Comparison of ENCODE assay signal across 19 cellular contexts in genomic region chr12:47789712-47790489, GRCh38.
"Had no signal": no experiment of that assay in that cellular context is flagged by ENCODE, and none has a peak within 500 bp of the region (broad histone marks: within the 10 kb centered on the region; RNA-seq: fewer than 3 reads in every experiment).

No MANE protein-coding gene starts in this region.

- H3K27ac Mint-ChIP-seq: activated T-helper 2 cell treated with anti-CD3 and anti-CD28 coated beads, Interferon-gamma antibody, Interleukin-2, Interleukin-4, amounts not matched to agents 10 μg/mL and 5 μg/mL and 100 μg/mL, durations not matched to agents 14 hours and 24 hours and 36 hours; WTC11 had no signal

- DNase-seq: activated CD8-positive, alpha-beta memory T cell treated with anti-CD3 and anti-CD28 coated beads, Interleukin-2, amount 10 ng/mL, durations not matched to agents 7 days and 5 days; activated naive CD4-positive, alpha-beta T cell treated with anti-CD3 and anti-CD28 coated beads, Interleukin-2, amount 10 ng/mL, durations not matched to agents 7 days and 5 days; adrenal gland; brain microvascular endothelial cell; central memory CD4-positive, alpha-beta T cell; foreskin fibroblast; naive thymus-derived CD4-positive, alpha-beta T cell; occipital lobe; stimulated activated CD4-positive, alpha-beta T cell treated with anti-CD3 and anti-CD28 coated beads, Interleukin-2, amount 100 ng/mL, for 48 hours; T-helper 9 cell; tibial artery had no signal

- H3K27me3 ChIP-seq: adrenal gland, ascending aorta, brain microvascular endothelial cell, tibial artery had no signal

- ATAC-seq: activated CD8-positive, alpha-beta memory T cell treated with anti-CD3 and anti-CD28 coated beads, Interleukin-2, amount 10 ng/mL, durations not matched to agents 7 days and 5 days; naive thymus-derived CD4-positive, alpha-beta T cell; SK-N-SH treated with all-trans-retinoic acid at 6 μM for 48 hours; WTC11 had no signal

- H3K4me1 Mint-ChIP-seq: activated CD8-positive, alpha-beta memory T cell treated with anti-CD3 and anti-CD28 coated beads, Interleukin-2, amount 10 ng/mL, durations not matched to agents 7 days and 5 days; neural crest cell; WTC11 had no signal

- H3K4me3 ChIP-seq: adrenal gland, ascending aorta, coronary artery, lung, tibial artery had no signal

- H3K27me3 Mint-ChIP-seq: activated CD8-positive, alpha-beta memory T cell treated with anti-CD3 and anti-CD28 coated beads, Interleukin-2, amount 10 ng/mL, durations not matched to agents 7 days and 5 days; activated naive CD4-positive, alpha-beta T cell treated with anti-CD3 and anti-CD28 coated beads, Interleukin-2, amount 10 ng/mL, durations not matched to agents 7 days and 5 days; naive thymus-derived CD4-positive, alpha-beta T cell; stimulated activated naive CD8-positive, alpha-beta T cell treated with anti-CD3 and anti-CD28 coated beads, Interleukin-15, Interleukin-2, amounts not matched to agents 100 ng/mL and 50 ng/mL, for 24 hours had no signal

- H3K9me3 Mint-ChIP-seq: activated naive CD4-positive, alpha-beta T cell treated with anti-CD3 and anti-CD28 coated beads, Interleukin-2, amount 10 ng/mL, durations not matched to agents 7 days and 5 days; activated T-helper 2 cell treated with anti-CD3 and anti-CD28 coated beads, Interferon-gamma antibody, Interleukin-2, Interleukin-4, amounts not matched to agents 10 μg/mL and 5 μg/mL and 100 μg/mL, durations not matched to agents 14 hours and 24 hours and 36 hours; naive thymus-derived CD4-positive, alpha-beta T cell; neural crest cell; stimulated activated naive CD8-positive, alpha-beta T cell treated with anti-CD3 and anti-CD28 coated beads, Interleukin-15, Interleukin-2, amounts not matched to agents 100 ng/mL and 50 ng/mL, for 24 hours; WTC11 had no signal

- H3K9me3 ChIP-seq: adrenal gland, ascending aorta, tibial artery had no signal

- H3K4me3 Mint-ChIP-seq: activated CD8-positive, alpha-beta memory T cell treated with anti-CD3 and anti-CD28 coated beads, Interleukin-2, amount 10 ng/mL, durations not matched to agents 7 days and 5 days; activated naive CD4-positive, alpha-beta T cell treated with anti-CD3 and anti-CD28 coated beads, Interleukin-2, amount 10 ng/mL, durations not matched to agents 7 days and 5 days; naive thymus-derived CD4-positive, alpha-beta T cell; neural crest cell; stimulated activated naive CD8-positive, alpha-beta T cell treated with anti-CD3 and anti-CD28 coated beads, Interleukin-15, Interleukin-2, amounts not matched to agents 100 ng/mL and 50 ng/mL, for 24 hours; WTC11 had no signal

- H3K27ac ChIP-seq: brain microvascular endothelial cell, coronary artery, tibial artery had no signal
